Comparison of ENCODE assay signal across 1 cellular context in genomic region chr16:10740000-10740844, GRCh38.
TF ChIP-seq lines count a peak whose summit lies in the region.

No MANE protein-coding gene starts in this region.

TF ChIP-seq in GM12878, 131 proteins besides CTCF, POLR2A, EP300 and RAD21:
- TF ChIP-seq BHLHE40 (IDR thresholded peaks at IDR 0.05; ENCODE audit: borderline replicate concordance in 1 of 2, low read depth in 2 of 2, low read length in 1 of 2): peak in 1 of 2 experiments; percentile 4; a peak in 1 of 4 replicates
- no peak for TF ChIP-seq SPI1 (IDR thresholded peaks at IDR 0.05; ENCODE audit: borderline replicate concordance, insufficient read depth, low read depth, low read length)
- no peak for TF ChIP-seq STAT3 (IDR thresholded peaks at IDR 0.05; ENCODE audit: low read depth, low read length)
- no peak for TF ChIP-seq NBN (IDR thresholded peaks at IDR 0.05)
- TF ChIP-seq ELK1 (IDR thresholded peaks at IDR 0.05; ENCODE audit: low read depth, low read length): no peak
- TF ChIP-seq TCF7 (IDR thresholded peaks at IDR 0.05; ENCODE audit: borderline replicate concordance): no peak
- TF ChIP-seq HDGF (IDR thresholded peaks at IDR 0.05): no peak
- no peak for TF ChIP-seq FOS (IDR thresholded peaks at IDR 0.05; ENCODE audit: borderline replicate concordance, extremely low read depth, insufficient read length)
- no peak for TF ChIP-seq RB1 (IDR thresholded peaks at IDR 0.05; ENCODE audit: borderline replicate concordance)
- TF ChIP-seq TCF12 (IDR thresholded peaks at IDR 0.05; ENCODE audit: low read depth, low read length): no peak
- TF ChIP-seq RUNX3 (IDR thresholded peaks at IDR 0.05; ENCODE audit: low read length): peak; percentile 29; the same call in 1 of the 2 replicates
- TF ChIP-seq MYC (IDR thresholded peaks at IDR 0.05; ENCODE audit: insufficient read depth, insufficient read length, insufficient replicate concordance, low read length, severe bottlenecking): no peak
- no peak for TF ChIP-seq YY1 (IDR thresholded peaks at IDR 0.05; ENCODE audit: low read depth, low read length)
- no peak for TF ChIP-seq POLR2AphosphoS2 (IDR thresholded peaks at IDR 0.05; ENCODE audit: low read depth, low read length)
- no peak for TF ChIP-seq BCL11A (IDR thresholded peaks at IDR 0.05; ENCODE audit: low read depth, low read length)
- TF ChIP-seq ZNF274 (IDR thresholded peaks at IDR 0.05; ENCODE audit: insufficient read depth, insufficient read length): no peak
